In genomic region chr20:63082308-63082938, GRCh38 we compare ENCODE assay signal across 1 cellular context.
A peak's percentile ranks its signal among the peaks of the same experiment; 100 is the strongest.
TF ChIP-seq lines count a peak whose summit lies in the region.

No MANE protein-coding gene starts in this region.

TF ChIP-seq in K562, 482 proteins besides CTCF, POLR2A, EP300 and RAD21 (continued from another document and continues in another):
- TF ChIP-seq EZH2 (IDR thresholded peaks at IDR 0.05; ENCODE audit: borderline replicate concordance, low read depth, low read length) (no peak), TRIM25 (IDR thresholded peaks at IDR 0.05; ENCODE audit: borderline replicate concordance) (no peak), PTBP1 (IDR thresholded peaks at IDR 0.05; ENCODE audit: low read depth, low read length) (no peak), MED1 (CRISPR knock-in tag; IDR thresholded peaks at IDR 0.05; ENCODE audit: borderline replicate concordance) (no peak), KLF13 (tag; IDR thresholded peaks at IDR 0.05; ENCODE audit: borderline replicate concordance, low read depth) (no peak), NFE2 (IDR thresholded peaks at IDR 0.05; ENCODE audit: low read depth) (no peak), SRF (CRISPR knock-in tag; IDR thresholded peaks at IDR 0.05) (no peak), SMC3 (conservative IDR thresholded peaks at IDR 0.05; ENCODE audit: insufficient read depth, low read depth, low read length) (no peak), CREB3 (tag; conservative IDR thresholded peaks at IDR 0.05; ENCODE audit: low read depth) (no peak), MCM2 (IDR thresholded peaks at IDR 0.05; ENCODE audit: low read depth) (no peak), ZBTB8A (IDR thresholded peaks at IDR 0.05; ENCODE audit: partially characterized antibody) (no peak), ZNF23 (CRISPR knock-in tag; IDR thresholded peaks at IDR 0.05) (no peak), TRIM24 (IDR thresholded peaks at IDR 0.05) (no peak), NR4A1 (CRISPR knock-in tag; IDR thresholded peaks at IDR 0.05) (no peak), NR4A1 (tag; IDR thresholded peaks at IDR 0.05) (no peak), ZNF583 (CRISPR knock-in tag; IDR thresholded peaks at IDR 0.05) (no peak), TAF7 (tag; IDR thresholded peaks at IDR 0.05) (no peak), CBFA2T2 (conservative IDR thresholded peaks at IDR 0.05) (no peak), ZNF146 (CRISPR knock-in tag; IDR thresholded peaks at IDR 0.05; ENCODE audit: unreplicated experiment) (no peak), MTA3 (IDR thresholded peaks at IDR 0.05; ENCODE audit: borderline replicate concordance) (no peak), ZNF24 (IDR thresholded peaks at IDR 0.05) (peak; percentile 51; the same call in 1 of the 2 replicates), ZNF140 (CRISPR knock-in tag; IDR thresholded peaks at IDR 0.05) (no peak), NR3C1 (CRISPR knock-in tag; IDR thresholded peaks at IDR 0.05) (no peak), STAG1 (CRISPR knock-in tag; IDR thresholded peaks at IDR 0.05; ENCODE audit: borderline replicate concordance) (0 out of 2 replicates have a peak, but pooled peaks have one; percentile 24), GTF2E2 (tag; IDR thresholded peaks at IDR 0.05) (no peak), LEF1 (IDR thresholded peaks at IDR 0.05) (no peak), BRCA1 (IDR thresholded peaks at IDR 0.05) (no peak), BRCA1 (CRISPR knock-in tag; IDR thresholded peaks at IDR 0.05) (no peak), MXI1 (IDR thresholded peaks at IDR 0.05; ENCODE audit: low read depth, low read length) (no peak), HDGF (IDR thresholded peaks at IDR 0.05) (no peak), HDAC3 (IDR thresholded peaks at IDR 0.05; ENCODE audit: borderline replicate concordance, partially characterized antibody) (no peak), CGGBP1 (CRISPR knock-in tag; IDR thresholded peaks at IDR 0.05) (no peak), XRCC4 (IDR thresholded peaks at IDR 0.05; ENCODE audit: extremely low read depth, insufficient read depth, insufficient read length) (no peak), TOE1 (IDR thresholded peaks at IDR 0.05; ENCODE audit: borderline replicate concordance) (no peak), TOE1 (CRISPR knock-in tag; IDR thresholded peaks at IDR 0.05; ENCODE audit: borderline replicate concordance, low read depth) (no peak), ZNF668 (CRISPR knock-in tag; IDR thresholded peaks at IDR 0.05) (no peak), CREB5 (CRISPR knock-in tag; IDR thresholded peaks at IDR 0.05) (no peak), NUFIP1 (IDR thresholded peaks at IDR 0.05; ENCODE audit: partially characterized antibody) (no peak), PURB (CRISPR knock-in tag; IDR thresholded peaks at IDR 0.05; ENCODE audit: low read depth) (no peak), ETV1 (tag; conservative IDR thresholded peaks at IDR 0.05; ENCODE audit: low read depth) (no peak), ARID3B (CRISPR knock-in tag; IDR thresholded peaks at IDR 0.05; ENCODE audit: borderline replicate concordance) (no peak), OTX1 (CRISPR knock-in tag; IDR thresholded peaks at IDR 0.05) (no peak), ZNF644 (tag; IDR thresholded peaks at IDR 0.05; ENCODE audit: low read depth) (no peak), RHOXF2B (CRISPR knock-in tag; conservative IDR thresholded peaks at IDR 0.05) (no peak)
- TF ChIP-seq, protein P1, sequence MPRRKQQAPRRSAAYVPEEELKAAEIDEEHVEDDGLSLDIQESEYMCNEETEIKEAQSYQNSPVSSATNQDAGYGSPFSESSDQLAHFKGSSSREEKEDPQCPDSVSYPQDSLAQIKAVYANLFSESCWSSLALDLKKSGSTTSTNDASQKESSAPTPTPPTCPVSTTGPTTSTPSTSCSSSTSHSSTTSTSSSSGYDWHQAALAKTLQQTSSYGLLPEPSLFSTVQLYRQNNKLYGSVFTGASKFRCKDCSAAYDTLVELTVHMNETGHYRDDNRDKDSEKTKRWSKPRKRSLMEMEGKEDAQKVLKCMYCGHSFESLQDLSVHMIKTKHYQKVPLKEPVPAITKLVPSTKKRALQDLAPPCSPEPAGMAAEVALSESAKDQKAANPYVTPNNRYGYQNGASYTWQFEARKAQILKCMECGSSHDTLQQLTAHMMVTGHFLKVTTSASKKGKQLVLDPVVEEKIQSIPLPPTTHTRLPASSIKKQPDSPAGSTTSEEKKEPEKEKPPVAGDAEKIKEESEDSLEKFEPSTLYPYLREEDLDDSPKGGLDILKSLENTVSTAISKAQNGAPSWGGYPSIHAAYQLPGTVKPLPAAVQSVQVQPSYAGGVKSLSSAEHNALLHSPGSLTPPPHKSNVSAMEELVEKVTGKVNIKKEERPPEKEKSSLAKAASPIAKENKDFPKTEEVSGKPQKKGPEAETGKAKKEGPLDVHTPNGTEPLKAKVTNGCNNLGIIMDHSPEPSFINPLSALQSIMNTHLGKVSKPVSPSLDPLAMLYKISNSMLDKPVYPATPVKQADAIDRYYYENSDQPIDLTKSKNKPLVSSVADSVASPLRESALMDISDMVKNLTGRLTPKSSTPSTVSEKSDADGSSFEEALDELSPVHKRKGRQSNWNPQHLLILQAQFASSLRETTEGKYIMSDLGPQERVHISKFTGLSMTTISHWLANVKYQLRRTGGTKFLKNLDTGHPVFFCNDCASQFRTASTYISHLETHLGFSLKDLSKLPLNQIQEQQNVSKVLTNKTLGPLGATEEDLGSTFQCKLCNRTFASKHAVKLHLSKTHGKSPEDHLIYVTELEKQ (CRISPR knock-in tag; IDR thresholded peaks at IDR 0.05) = no peak
- TF ChIP-seq, protein P2, sequence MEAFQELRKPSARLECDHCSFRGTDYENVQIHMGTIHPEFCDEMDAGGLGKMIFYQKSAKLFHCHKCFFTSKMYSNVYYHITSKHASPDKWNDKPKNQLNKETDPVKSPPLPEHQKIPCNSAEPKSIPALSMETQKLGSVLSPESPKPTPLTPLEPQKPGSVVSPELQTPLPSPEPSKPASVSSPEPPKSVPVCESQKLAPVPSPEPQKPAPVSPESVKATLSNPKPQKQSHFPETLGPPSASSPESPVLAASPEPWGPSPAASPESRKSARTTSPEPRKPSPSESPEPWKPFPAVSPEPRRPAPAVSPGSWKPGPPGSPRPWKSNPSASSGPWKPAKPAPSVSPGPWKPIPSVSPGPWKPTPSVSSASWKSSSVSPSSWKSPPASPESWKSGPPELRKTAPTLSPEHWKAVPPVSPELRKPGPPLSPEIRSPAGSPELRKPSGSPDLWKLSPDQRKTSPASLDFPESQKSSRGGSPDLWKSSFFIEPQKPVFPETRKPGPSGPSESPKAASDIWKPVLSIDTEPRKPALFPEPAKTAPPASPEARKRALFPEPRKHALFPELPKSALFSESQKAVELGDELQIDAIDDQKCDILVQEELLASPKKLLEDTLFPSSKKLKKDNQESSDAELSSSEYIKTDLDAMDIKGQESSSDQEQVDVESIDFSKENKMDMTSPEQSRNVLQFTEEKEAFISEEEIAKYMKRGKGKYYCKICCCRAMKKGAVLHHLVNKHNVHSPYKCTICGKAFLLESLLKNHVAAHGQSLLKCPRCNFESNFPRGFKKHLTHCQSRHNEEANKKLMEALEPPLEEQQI (IDR thresholded peaks at IDR 0.05) = 0 out of 2 replicates have a peak, but pooled peaks have one; percentile 28
- TF ChIP-seq, protein P3, sequence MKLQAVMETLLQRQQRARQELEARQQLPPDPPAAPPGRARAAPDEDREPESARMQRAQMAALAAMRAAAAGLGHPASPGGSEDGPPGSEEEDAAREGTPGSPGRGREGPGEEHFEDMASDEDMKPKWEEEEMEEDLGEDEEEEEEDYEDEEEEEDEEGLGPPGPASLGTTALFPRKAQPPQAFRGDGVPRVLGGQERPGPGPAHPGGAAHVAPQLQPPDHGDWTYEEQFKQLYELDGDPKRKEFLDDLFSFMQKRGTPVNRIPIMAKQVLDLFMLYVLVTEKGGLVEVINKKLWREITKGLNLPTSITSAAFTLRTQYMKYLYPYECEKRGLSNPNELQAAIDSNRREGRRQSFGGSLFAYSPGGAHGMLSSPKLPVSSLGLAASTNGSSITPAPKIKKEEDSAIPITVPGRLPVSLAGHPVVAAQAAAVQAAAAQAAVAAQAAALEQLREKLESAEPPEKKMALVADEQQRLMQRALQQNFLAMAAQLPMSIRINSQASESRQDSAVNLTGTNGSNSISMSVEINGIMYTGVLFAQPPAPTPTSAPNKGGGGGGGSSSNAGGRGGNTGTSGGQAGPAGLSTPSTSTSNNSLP (IDR thresholded peaks at IDR 0.05; ENCODE audit: borderline replicate concordance, low read depth, low read length) = no peak
- TF ChIP-seq, protein P4, sequence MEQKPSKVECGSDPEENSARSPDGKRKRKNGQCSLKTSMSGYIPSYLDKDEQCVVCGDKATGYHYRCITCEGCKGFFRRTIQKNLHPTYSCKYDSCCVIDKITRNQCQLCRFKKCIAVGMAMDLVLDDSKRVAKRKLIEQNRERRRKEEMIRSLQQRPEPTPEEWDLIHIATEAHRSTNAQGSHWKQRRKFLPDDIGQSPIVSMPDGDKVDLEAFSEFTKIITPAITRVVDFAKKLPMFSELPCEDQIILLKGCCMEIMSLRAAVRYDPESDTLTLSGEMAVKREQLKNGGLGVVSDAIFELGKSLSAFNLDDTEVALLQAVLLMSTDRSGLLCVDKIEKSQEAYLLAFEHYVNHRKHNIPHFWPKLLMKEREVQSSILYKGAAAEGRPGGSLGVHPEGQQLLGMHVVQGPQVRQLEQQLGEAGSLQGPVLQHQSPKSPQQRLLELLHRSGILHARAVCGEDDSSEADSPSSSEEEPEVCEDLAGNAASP (IDR thresholded peaks at IDR 0.05) = no peak
- TF ChIP-seq, protein P5, sequence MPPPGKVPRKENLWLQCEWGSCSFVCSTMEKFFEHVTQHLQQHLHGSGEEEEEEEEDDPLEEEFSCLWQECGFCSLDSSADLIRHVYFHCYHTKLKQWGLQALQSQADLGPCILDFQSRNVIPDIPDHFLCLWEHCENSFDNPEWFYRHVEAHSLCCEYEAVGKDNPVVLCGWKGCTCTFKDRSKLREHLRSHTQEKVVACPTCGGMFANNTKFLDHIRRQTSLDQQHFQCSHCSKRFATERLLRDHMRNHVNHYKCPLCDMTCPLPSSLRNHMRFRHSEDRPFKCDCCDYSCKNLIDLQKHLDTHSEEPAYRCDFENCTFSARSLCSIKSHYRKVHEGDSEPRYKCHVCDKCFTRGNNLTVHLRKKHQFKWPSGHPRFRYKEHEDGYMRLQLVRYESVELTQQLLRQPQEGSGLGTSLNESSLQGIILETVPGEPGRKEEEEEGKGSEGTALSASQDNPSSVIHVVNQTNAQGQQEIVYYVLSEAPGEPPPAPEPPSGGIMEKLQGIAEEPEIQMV (tag; conservative IDR thresholded peaks at IDR 0.05; ENCODE audit: low read depth) = no peak
- TF ChIP-seq, protein P6, sequence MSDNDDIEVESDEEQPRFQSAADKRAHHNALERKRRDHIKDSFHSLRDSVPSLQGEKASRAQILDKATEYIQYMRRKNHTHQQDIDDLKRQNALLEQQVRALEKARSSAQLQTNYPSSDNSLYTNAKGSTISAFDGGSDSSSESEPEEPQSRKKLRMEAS (CRISPR knock-in tag; IDR thresholded peaks at IDR 0.05) = no peak
- TF ChIP-seq, protein P7, sequence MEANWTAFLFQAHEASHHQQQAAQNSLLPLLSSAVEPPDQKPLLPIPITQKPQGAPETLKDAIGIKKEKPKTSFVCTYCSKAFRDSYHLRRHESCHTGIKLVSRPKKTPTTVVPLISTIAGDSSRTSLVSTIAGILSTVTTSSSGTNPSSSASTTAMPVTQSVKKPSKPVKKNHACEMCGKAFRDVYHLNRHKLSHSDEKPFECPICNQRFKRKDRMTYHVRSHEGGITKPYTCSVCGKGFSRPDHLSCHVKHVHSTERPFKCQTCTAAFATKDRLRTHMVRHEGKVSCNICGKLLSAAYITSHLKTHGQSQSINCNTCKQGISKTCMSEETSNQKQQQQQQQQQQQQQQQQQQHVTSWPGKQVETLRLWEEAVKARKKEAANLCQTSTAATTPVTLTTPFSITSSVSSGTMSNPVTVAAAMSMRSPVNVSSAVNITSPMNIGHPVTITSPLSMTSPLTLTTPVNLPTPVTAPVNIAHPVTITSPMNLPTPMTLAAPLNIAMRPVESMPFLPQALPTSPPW (CRISPR knock-in tag; IDR thresholded peaks at IDR 0.05) = peak; percentile 42; the same call in 1 of the 2 replicates
